10 cellular contexts compared by ENCODE assay signal in genomic region chr1:70486676-70487470, GRCh38.
DNase-seq lines count a peak whose midpoint lies in the region; ATAC-seq, FAIRE-seq and TF ChIP-seq lines count a peak whose summit lies in the region.
"Had no signal": no experiment of that assay in that cellular context is flagged by ENCODE, and none has a peak within 500 bp of the region (broad histone marks: within the 10 kb centered on the region; RNA-seq: fewer than 3 reads in every experiment).

No MANE protein-coding gene starts in this region.

- H3K4me3 Mint-ChIP-seq in T-helper 2 cell treated with Interferon-gamma antibody and Interleukin-4, amounts not matched to agents 5 μg/mL and 100 μg/mL, for 36 hours: no peak overlapping the region
- H3K4me3 Mint-ChIP-seq: CD14-positive monocyte; stimulated activated naive CD8-positive, alpha-beta T cell treated with anti-CD3 and anti-CD28 coated beads, Interleukin-15, Interleukin-2, amounts not matched to agents 100 ng/mL and 50 ng/mL, for 24 hours had no signal

- 24 to 33% methylated on average over 2 of the region's 2 CpGs for WGBS in body of pancreas, 2 donors
- WGBS in HepG2 (ENCODE audit: low lambda C conversion rate): 14% methylated on average over 1 of the region's 2 CpGs

- no peaks in the 10 kb centered on the region for H3K9me3 Mint-ChIP-seq in T-helper 2 cell treated with Interferon-gamma antibody and Interleukin-4, amounts not matched to agents 5 μg/mL and 100 μg/mL, for 36 hours
- H3K9me3 Mint-ChIP-seq: stimulated activated naive CD8-positive, alpha-beta T cell treated with anti-CD3 and anti-CD28 coated beads, Interleukin-15, Interleukin-2, amounts not matched to agents 100 ng/mL and 50 ng/mL, for 24 hours had no signal

- H3K9ac ChIP-seq in HepG2 (ENCODE audit: insufficient read depth, low read depth, low read length): no peak overlapping the region

- ATAC-seq in body of pancreas (peak; percentile 82), HepG2 (peak; percentile 60), GM21529 (IDR thresholded peaks at IDR 0.05; ENCODE audit: unreplicated experiment) (no peak), GM18498 (IDR thresholded peaks at IDR 0.05; ENCODE audit: unreplicated experiment) (no peak), GM21723 (IDR thresholded peaks at IDR 0.05; ENCODE audit: unreplicated experiment) (no peak)

- TF ChIP-seq EP300 in HepG2 (IDR thresholded peaks at IDR 0.05; ENCODE audit: low read depth in 2 of 2, low read length in 2 of 2) (no peak), HepG2 (CRISPR knock-in tag; IDR thresholded peaks at IDR 0.05; ENCODE audit: borderline replicate concordance) (no peak)

- POLR2A ChIA-PET in HepG2 (lab: Yijun Ruan, JAX): no interaction called here

- no TSS peak for BruUV-seq in HepG2 (replicated peaks; lab: Mats Ljungman, UMichigan)

- H3K27me3 Mint-ChIP-seq in T-helper 2 cell treated with Interferon-gamma antibody and Interleukin-4, amounts not matched to agents 5 μg/mL and 100 μg/mL, for 36 hours (ENCODE audit: low read depth): peaks cover 10% of the 10 kb centered on the region

- H2AFZ ChIP-seq in HepG2 (ENCODE audit: low read length): no peak overlapping the region

- H3K27ac Mint-ChIP-seq in T-helper 2 cell treated with Interferon-gamma antibody and Interleukin-4, amounts not matched to agents 5 μg/mL and 100 μg/mL, for 36 hours: no peak overlapping the region
- H3K27ac Mint-ChIP-seq: CD14-positive monocyte; stimulated activated naive CD8-positive, alpha-beta T cell treated with anti-CD3 and anti-CD28 coated beads, Interleukin-15, Interleukin-2, amounts not matched to agents 100 ng/mL and 50 ng/mL, for 24 hours had no signal

- no peaks in the 10 kb centered on the region for H3K36me3 ChIP-seq in body of pancreas (replicated peaks in 1 of 2; ENCODE audit: insufficient read depth in 1 of 2, low read depth in 2 of 2)
- H3K36me3 ChIP-seq in HepG2 (replicated peaks in 1 of 2; ENCODE audit: control insufficient read depth in 1 of 2, insufficient read depth in 2 of 2, low read length in 2 of 2): no peaks in the 10 kb centered on the region

- FAIRE-seq in HepG2 (lab: Jason Lieb, UNC): no peak

- TF ChIP-seq POLR2A in body of pancreas (IDR thresholded peaks at IDR 0.05) (peak in 1 of 3 donors; percentile 4), HepG2 (IDR thresholded peaks at IDR 0.05; ENCODE audit: insufficient read depth in 1 of 2, low read depth in 2 of 2, low read length in 2 of 2) (no peak)

- DNase-seq in A172 (ENCODE audit: low spot score) (peak; percentile 66), HS-27A (ENCODE audit: low read depth) (peak; percentile 53), body of pancreas (peak; percentile 58 to 79 (median 70)), HepG2 (ENCODE audit: low spot score) (no peak)
- DNase-seq in T-helper 2 cell treated with Interferon-gamma antibody and Interleukin-4, amounts not matched to agents 5 μg/mL and 100 μg/mL, for 36 hours (ENCODE audit: low spot score): no peak

- TF ChIP-seq CTCF in body of pancreas (IDR thresholded peaks at IDR 0.05) (no peak), HepG2 (CRISPR knock-in tag; IDR thresholded peaks at IDR 0.05) (no peak)

- H3K27me3 ChIP-seq in body of pancreas (no peaks in the 10 kb centered on the region), HepG2 (ENCODE audit: control insufficient read depth in 1 of 2, insufficient read depth in 2 of 2, low read length in 2 of 2) (no peaks in the 10 kb centered on the region)

- H3K4me3 ChIP-seq in body of pancreas (no peak overlapping the region), HepG2 (replicated peaks in 1 of 3; ENCODE audit: insufficient read depth in 1 of 3, low read depth in 2 of 3, low read length in 3 of 3) (no peak overlapping the region)

- H4K20me1 ChIP-seq in HepG2 (ENCODE audit: insufficient read depth, low read length): no peaks in the 10 kb centered on the region

- H3K27ac ChIP-seq in body of pancreas: peak overlapping the region; percentile 36 to 59 (median 46)
- H3K27ac ChIP-seq in HepG2 (ENCODE audit: extremely low read length, insufficient read depth, low read length): no peak overlapping the region

- in situ Hi-C loops in HepG2 (cut with HindIII; ENCODE audit: extremely low pct_ligation_motif_present, low pct_unique_long_range_greater_than_20kb): loop anchor here (5.0 kb wide), 1 partner anchor 355 kb away; no protein-coding TSS in a partner anchor

- peaks cover 21% of the 10 kb centered on the region for H3K4me1 ChIP-seq in body of pancreas
- no peaks in the 10 kb centered on the region for H3K4me1 ChIP-seq in HepG2 (ENCODE audit: insufficient read depth, low read length)

- no peak overlapping the region for H3K4me2 ChIP-seq in HepG2 (ENCODE audit: low read depth, low read length)

- TF ChIP-seq RAD21 in HepG2 (CRISPR knock-in tag; IDR thresholded peaks at IDR 0.05): no peak

- no peaks in the 10 kb centered on the region for H3K36me3 Mint-ChIP-seq in T-helper 2 cell treated with Interferon-gamma antibody and Interleukin-4, amounts not matched to agents 5 μg/mL and 100 μg/mL, for 36 hours (ENCODE audit: low read depth)
- H3K36me3 Mint-ChIP-seq: CD14-positive monocyte had no signal

- CTCF ChIA-PET in HepG2 (lab: Yijun Ruan, JAX; ENCODE audit: low intra/inter-chr PET ratio, low total read pairs): no interaction called here

- no peaks in the 10 kb centered on the region for H3K9me3 ChIP-seq in body of pancreas
- no peaks in the 10 kb centered on the region for H3K9me3 ChIP-seq in HepG2 (ENCODE audit: low read length)

- intact Hi-C loops in body of pancreas (cut with DNase I): no loop called here
- intact Hi-C loops in HepG2 (cut with micrococcal nuclease; ENCODE audit: unreplicated experiment): loop anchor here (5.0 kb wide), 2 partner anchors 455 to 750 kb away; no protein-coding TSS in a partner anchor

- no peaks in the 10 kb centered on the region for H3K4me1 Mint-ChIP-seq in T-helper 2 cell treated with Interferon-gamma antibody and Interleukin-4, amounts not matched to agents 5 μg/mL and 100 μg/mL, for 36 hours (ENCODE audit: low read depth)
- H3K4me1 Mint-ChIP-seq: CD14-positive monocyte had no signal

- H3K79me2 ChIP-seq in HepG2 (ENCODE audit: insufficient read depth, low read length): no peaks in the 10 kb centered on the region

TF ChIP-seq in HepG2, 621 proteins besides CTCF, POLR2A, EP300 and RAD21 (continues in another document):
- TF ChIP-seq CHCHD3 (CRISPR knock-in tag; IDR thresholded peaks at IDR 0.05) (no peak), HNRNPLL (IDR thresholded peaks at IDR 0.05; ENCODE audit: low read depth, low read length, poor library complexity, severe bottlenecking) (no peak), ZNF609 (CRISPR knock-in tag; IDR thresholded peaks at IDR 0.05; ENCODE audit: borderline replicate concordance) (no peak), ATF7-NPFF (CRISPR knock-in tag; IDR thresholded peaks at IDR 0.05; ENCODE audit: low read depth) (no peak), MXD3 (CRISPR knock-in tag; IDR thresholded peaks at IDR 0.05) (no peak), ZNF850 (CRISPR knock-in tag; conservative IDR thresholded peaks at IDR 0.05) (no peak), GATAD2A (CRISPR knock-in tag; IDR thresholded peaks at IDR 0.05) (no peak), ZNF709 (CRISPR knock-in tag; IDR thresholded peaks at IDR 0.05) (no peak), ZNF282 (IDR thresholded peaks at IDR 0.05; ENCODE audit: partially characterized antibody) (no peak), ZBTB37 (CRISPR knock-in tag; IDR thresholded peaks at IDR 0.05) (no peak), YEATS4 (CRISPR knock-in tag; IDR thresholded peaks at IDR 0.05; ENCODE audit: borderline replicate concordance) (no peak)

Comparison
In these comparisons a context has a peak if more than half of its experiments do, and no peak if none do; other contexts are left out.
1. DNase-seq: peak in A172 (single experiment), HS-27A (single experiment) and body of pancreas (4 of 4); none in HepG2 (single experiment) and T-helper 2 cell treated with Interferon-gamma antibody and Interleukin-4, amounts not matched to agents 5 μg/mL and 100 μg/mL, for 36 hours (single experiment).
2. ATAC-seq: peak in body of pancreas (single experiment) and HepG2 (single experiment); none in GM21529 (single experiment), GM18498 (single experiment) and GM21723 (single experiment).